ENCODE assay signal across 1 cellular context in genomic region chr17:40098846-40099626, GRCh38.
TF ChIP-seq lines count a peak whose summit lies in the region.

No MANE protein-coding gene starts in this region.

TF ChIP-seq in K562, 482 proteins besides CTCF, POLR2A, EP300 and RAD21 (continued from another document and continues in another):
- TF ChIP-seq HINFP (tag; conservative IDR thresholded peaks at IDR 0.05; ENCODE audit: low read depth) (peak; percentile 73), TAF1 (IDR thresholded peaks at IDR 0.05; ENCODE audit: control insufficient read depth, extremely low read depth, insufficient read depth, low read length, severe bottlenecking) (peak; percentile 74), EHMT2 (IDR thresholded peaks at IDR 0.05) (peak; percentile 83), ZBTB7A (IDR thresholded peaks at IDR 0.05; ENCODE audit: borderline replicate concordance, control insufficient read depth, low read depth, low read length) (0 out of 2 replicates have a peak, but pooled peaks have one; percentile 48), AFF1 (IDR thresholded peaks at IDR 0.05; ENCODE audit: low read depth in 1 of 2, partially characterized antibody in 2 of 2) (peak; percentile 35 to 85), BRF2 (IDR thresholded peaks at IDR 0.05; ENCODE audit: borderline replicate concordance, insufficient read depth, insufficient read length) (no peak), MGA (IDR thresholded peaks at IDR 0.05) (peak; percentile 99), ZBTB33 (CRISPR knock-in tag; IDR thresholded peaks at IDR 0.05) (no peak), POLR2B (IDR thresholded peaks at IDR 0.05; ENCODE audit: low read depth, partially characterized antibody) (peak; percentile 73), SAP30 (IDR thresholded peaks at IDR 0.05; ENCODE audit: borderline replicate concordance, insufficient read depth, low read depth, low read length, poor library complexity, severe bottlenecking) (peak; percentile 98), E2F8 (IDR thresholded peaks at IDR 0.05; ENCODE audit: low read depth, partially characterized antibody) (peak; percentile 41), ZNF561 (CRISPR knock-in tag; conservative IDR thresholded peaks at IDR 0.05) (0 out of 2 replicates have a peak, but pooled peaks have one; percentile 12), STAT5A (IDR thresholded peaks at IDR 0.05; ENCODE audit: borderline replicate concordance, low read length) (peak; percentile 8; the same call in 1 of the 2 replicates), SPI1 (IDR thresholded peaks at IDR 0.05; ENCODE audit: borderline replicate concordance, low read depth, low read length) (peak; percentile 56; the same call in 1 of the 2 replicates), HBP1 (CRISPR knock-in tag; IDR thresholded peaks at IDR 0.05) (peak; percentile 91), CLOCK (CRISPR knock-in tag; IDR thresholded peaks at IDR 0.05; ENCODE audit: borderline replicate concordance) (peak; percentile 99), HDAC1 (IDR thresholded peaks at IDR 0.05) (peak in 1 of 2 experiments; percentile 97; a peak in 2 of 4 replicates)
